ENCODE assay signal across 22 cellular contexts in the genomic region with DNA sequence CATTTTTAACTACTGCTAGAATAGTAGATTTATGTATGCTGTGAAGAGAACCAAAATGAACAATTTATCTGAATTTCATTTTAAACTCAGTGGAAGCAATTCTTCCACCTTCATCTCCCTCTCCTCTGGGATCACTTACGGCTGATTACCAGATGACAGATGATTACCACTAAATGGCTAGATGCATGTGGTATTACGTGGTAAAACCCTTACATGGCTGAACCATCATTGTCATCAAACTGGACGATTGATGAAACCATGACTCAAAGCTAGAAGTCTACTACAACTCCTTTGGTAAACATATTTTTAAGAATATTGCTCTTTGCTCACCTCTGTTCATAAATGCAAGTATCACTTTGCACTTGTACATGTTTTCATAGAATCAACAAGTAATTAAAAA. TPM values are rescaled to one million over a fixed set of nuclear protein-coding genes. Genes with fewer than 3 reads are reported as not detected.
A peak's percentile ranks its signal among the peaks of the same experiment; 100 is the strongest.
DNase-seq lines count a peak whose midpoint lies in the region; ATAC-seq, FAIRE-seq and TF ChIP-seq lines count a peak whose summit lies in the region.
"Had no signal": no experiment of that assay in that cellular context is flagged by ENCODE, and none has a peak within 500 bp of the region (broad histone marks: within the 10 kb centered on the region; RNA-seq: fewer than 3 reads in every experiment).

No MANE protein-coding gene starts in this region.

- H3K4me3 ChIP-seq in bronchial epithelial cell (ENCODE audit: low read depth, low read length) (no peak overlapping the region), smooth muscle cell (no peak overlapping the region)
- H3K4me3 ChIP-seq: BLaER1, colonic mucosa, heart left ventricle had no signal

- peak overlapping the region; percentile 39 for H3K27ac ChIP-seq in smooth muscle cell (ENCODE audit: low read depth)
- H3K27ac ChIP-seq: 22Rv1, BLaER1, colonic mucosa, heart left ventricle, neutrophil had no signal

- no peak overlapping the region for H3K4me2 ChIP-seq in smooth muscle cell
- H3K4me2 ChIP-seq: BLaER1 had no signal

- no peak for ATAC-seq in HG03139 (IDR thresholded peaks at IDR 0.05; ENCODE audit: unreplicated experiment)
- ATAC-seq: heart left ventricle, left ventricle myocardium superior had no signal

- H3K79me2 ChIP-seq in smooth muscle cell (ENCODE audit: low read depth) = no peaks in the 10 kb centered on the region

- peak; percentile 15 for DNase-seq in NCI-H1436 (lab: John Stamatoyannopoulos, UW)
- no peak for DNase-seq in NCI-H1436 treated with DMSO at 0.1 percent for 48 hours (lab: John Stamatoyannopoulos, UW)
- DNase-seq in NCI-H1930 (lab: John Stamatoyannopoulos, UW) = peak; percentile 24 to 54
- DNase-seq in bronchial epithelial cell (ENCODE audit: low read depth) = peak; percentile 79
- no peak for DNase-seq in smooth muscle cell (lab: John Stamatoyannopoulos, UW; ENCODE audit: unreplicated experiment)
- DNase-seq in iPS-NIHi11 (ENCODE audit: low spot score) = no peak
- no peak for DNase-seq in HK-2 (ENCODE audit: unreplicated experiment)
- DNase-seq: activated CD4-positive, alpha-beta T cell treated with anti-CD3 and anti-CD28 coated beads for 4 hours; activated naive CD8-positive, alpha-beta T cell treated with anti-CD3 and anti-CD28 coated beads for 36 hours; Caco-2; colonic mucosa; DND-41; endodermal cell; heart left ventricle; left ventricle myocardium superior; NCI-H2029 treated with DMSO at 0.1 percent for 48 hours; NCI-H446 treated with DMSO at 0.1 percent for 48 hours had no signal

- no peaks in the 10 kb centered on the region for H4K20me1 ChIP-seq in smooth muscle cell (ENCODE audit: low read depth)
- H4K20me1 ChIP-seq: BLaER1 had no signal

- H3K4me1 ChIP-seq in smooth muscle cell (ENCODE audit: low read depth) = no peaks in the 10 kb centered on the region
- H3K4me1 ChIP-seq: BLaER1, Caco-2, colonic mucosa, heart left ventricle had no signal

- H2AFZ ChIP-seq in smooth muscle cell (ENCODE audit: low read depth) = no peak overlapping the region

- H3K36me3 ChIP-seq in bronchial epithelial cell (ENCODE audit: control insufficient read depth, insufficient read depth, low read length) = no peaks in the 10 kb centered on the region
- no peaks in the 10 kb centered on the region for H3K36me3 ChIP-seq in smooth muscle cell (ENCODE audit: low read depth)
- H3K36me3 ChIP-seq: BLaER1, colonic mucosa, heart left ventricle, neutrophil had no signal

- H3K9me3 ChIP-seq in smooth muscle cell (replicated peaks; ENCODE audit: low read depth) = no peaks in the 10 kb centered on the region
- H3K9me3 ChIP-seq: BLaER1, Caco-2, colonic mucosa, heart left ventricle, neutrophil had no signal

- WGBS in smooth muscle cell (ENCODE audit: low lambda C conversion rate) = 64% methylated on average over 3 of the region's 3 CpGs

- no peaks in the 10 kb centered on the region for H3F3A ChIP-seq in smooth muscle cell (ENCODE audit: low read depth)

- TF ChIP-seq CTCF in bronchial epithelial cell (IDR thresholded peaks at IDR 0.05; ENCODE audit: insufficient read depth, low read length, severe bottlenecking) (no peak), smooth muscle cell (IDR thresholded peaks at IDR 0.05; ENCODE audit: borderline replicate concordance, insufficient read depth, poor library complexity, severe bottlenecking) (no peak)

- H3K27me3 ChIP-seq in bronchial epithelial cell (ENCODE audit: control insufficient read depth, insufficient read depth, low read length) (no peaks in the 10 kb centered on the region), smooth muscle cell (ENCODE audit: low read depth) (no peaks in the 10 kb centered on the region)
- H3K27me3 ChIP-seq: BLaER1, colonic mucosa, neutrophil had no signal

- no peak overlapping the region for H3K9ac ChIP-seq in smooth muscle cell (ENCODE audit: low read depth)
- H3K9ac ChIP-seq: BLaER1 had no signal

- no peak for FAIRE-seq in bronchial epithelial cell (lab: Jason Lieb, UNC)
- FAIRE-seq: TTC549 had no signal

RNA-seq across cellular contexts. Expression of a gene that starts 48.5 kb away (rescaled TPM):
- total RNA-seq in bronchial epithelial cell (under 0.01 and 1.1 TPM in 2 replicates), smooth muscle cell (0.04 TPM in 2 replicates)
- polyA plus RNA-seq in smooth muscle cell = not detected in 2 replicates
- total RNA-seq: Caco-2 had no signal

Comparison
In these comparisons a context has a peak if more than half of its experiments do, and no peak if none do; other contexts are left out.
1. DNase-seq: peak in NCI-H1436 (single experiment), NCI-H1930 (2 of 2) and bronchial epithelial cell (single experiment); none in NCI-H1436 treated with DMSO at 0.1 percent for 48 hours (single experiment), smooth muscle cell (single experiment), iPS-NIHi11 (single experiment) and HK-2 (single experiment).